In the genomic region with DNA sequence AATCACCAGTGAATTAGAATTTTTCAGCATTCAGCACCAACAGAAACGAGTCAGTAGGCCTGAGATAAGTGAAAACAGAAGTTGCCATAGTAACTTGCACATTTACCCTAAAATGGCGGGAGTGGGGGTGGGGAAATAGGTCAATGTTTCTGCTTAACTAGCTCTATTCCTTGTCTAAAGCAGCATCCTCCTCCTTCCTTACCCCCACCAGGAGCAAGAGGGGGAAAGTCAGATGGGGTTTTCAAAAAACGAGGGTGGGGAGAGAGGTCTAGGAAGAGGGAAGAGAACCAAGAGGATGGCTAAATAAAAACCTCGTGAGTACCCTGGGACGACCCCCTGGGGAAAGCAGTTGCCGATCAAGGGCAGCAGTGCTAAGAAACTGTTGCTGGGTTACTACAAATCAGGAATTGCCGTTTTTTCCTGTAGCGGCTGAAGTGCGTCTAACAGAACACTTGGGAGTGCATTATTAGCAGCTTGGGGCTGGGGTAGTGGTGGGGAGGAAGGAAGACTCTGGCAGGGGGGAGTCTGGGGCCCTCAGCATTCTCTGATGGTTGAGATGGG, we compare ENCODE assay signal across 11 cellular contexts. TPM values are rescaled to one million over a fixed set of nuclear protein-coding genes. Genes with fewer than 3 reads are reported as not detected.
A peak's percentile ranks its signal among the peaks of the same experiment; 100 is the strongest.
DNase-seq lines count a peak whose midpoint lies in the region; ATAC-seq and TF ChIP-seq lines count a peak whose summit lies in the region.
"Had no signal": no experiment of that assay in that cellular context is flagged by ENCODE, and none has a peak within 500 bp of the region (broad histone marks: within the 10 kb centered on the region; RNA-seq: fewer than 3 reads in every experiment).

No MANE protein-coding gene starts in this region.

- H3K79me2 ChIP-seq in H9 (ENCODE audit: insufficient read depth, low read length) = no peaks in the 10 kb centered on the region

- peak overlapping the region; percentile 13 to 70; a peak in 3 of 5 replicates for H3K4me3 Mint-ChIP-seq in H9
- H3K4me3 Mint-ChIP-seq: activated T-cell treated with anti-CD3 and anti-CD28 coated beads, Interleukin-2, amount 50 U/mL, for 4 hours; T-cell had no signal

- H3K27ac Mint-ChIP-seq in H9 = peak overlapping the region; percentile 94 to 98 (median 97)

- H2AK5ac ChIP-seq in H9 (ENCODE audit: insufficient read length, low read length) = no peak overlapping the region

- H3K4me2 ChIP-seq in H9 (ENCODE audit: insufficient read depth, insufficient read length, low read length) = peak overlapping the region; percentile 15

- H2BK20ac ChIP-seq in H9 (ENCODE audit: low read depth, low read length, poor library complexity, severe bottlenecking) = no peak overlapping the region

- no peak for TF ChIP-seq CTCF in H9 (conservative IDR thresholded peaks at IDR 0.05)

- H2BK12ac ChIP-seq in H9 (ENCODE audit: insufficient read length, low read depth, low read length) = no peak overlapping the region

- DNase-seq in H9 = peak; percentile 73
- DNase-seq in NCI-H345 (lab: John Stamatoyannopoulos, UW) = peak; percentile 84
- no peak for DNase-seq in activated CD4-positive, CD25-positive, alpha-beta regulatory T cell treated with anti-CD3 and anti-CD28 coated beads, Interleukin-2, amount 50 U/mL, for 72 hours
- DNase-seq in ACHN = no peak
- DNase-seq: activated T-cell treated with anti-CD3 and anti-CD28 coated beads, Interleukin-2, amount 50 U/mL, for 4 hours; DND-41; T-cell had no signal

- H4K5ac ChIP-seq in H9 (ENCODE audit: insufficient read length, low read depth, low read length) = no peak overlapping the region

- H2BK5ac ChIP-seq in H9 (ENCODE audit: insufficient read length, low read length) = no peak overlapping the region

- no peak overlapping the region for H3K23ac ChIP-seq in H9 (ENCODE audit: insufficient read length, low read depth, low read length)

- no peaks in the 10 kb centered on the region; the same call in 1 of the 2 replicates for H3K4me1 ChIP-seq in H9 (ENCODE audit: insufficient read depth, low read length)
- H3K4me1 ChIP-seq in ectodermal cell (ENCODE audit: control insufficient read depth, insufficient read depth, low read length) = peaks cover 19% of the 10 kb centered on the region
- H3K4me1 ChIP-seq in neuron (ENCODE audit: insufficient read depth, low read length) = peaks cover 34% of the 10 kb centered on the region

- no peak overlapping the region for H3K56ac ChIP-seq in H9 (ENCODE audit: insufficient read length, low read depth, low read length)

- no peaks in the 10 kb centered on the region for H3K79me1 ChIP-seq in H9 (ENCODE audit: insufficient read depth, low read depth, low read length, poor library complexity, severe bottlenecking)

- no peaks in the 10 kb centered on the region; a peak in 1 of 5 replicates for H3K9me3 Mint-ChIP-seq in H9
- H3K9me3 Mint-ChIP-seq: activated T-cell treated with anti-CD3 and anti-CD28 coated beads, Interleukin-2, amount 50 U/mL, for 4 hours; T-cell had no signal

- H3K9me3 ChIP-seq in H9 (ENCODE audit: control insufficient read depth, low read depth, low read length) (no peaks in the 10 kb centered on the region), ectodermal cell (ENCODE audit: control insufficient read depth, low read length) (no peaks in the 10 kb centered on the region), neuron (ENCODE audit: low read length) (no peaks in the 10 kb centered on the region)

- in situ Hi-C loops in ACHN (cut with HindIII; ENCODE audit: low pct_ligation_motif_present, low pct_unique_long_range_greater_than_20kb, low sequenced_read_pairs) = no loop called here

- ATAC-seq in GM19023 (IDR thresholded peaks at IDR 0.05; ENCODE audit: unreplicated experiment) (no peak), HG03439 (IDR thresholded peaks at IDR 0.05; ENCODE audit: unreplicated experiment) (no peak)
- ATAC-seq: activated T-cell treated with anti-CD3 and anti-CD28 coated beads, Interleukin-2, amount 50 U/mL, for 4 hours; T-cell had no signal

- no peak overlapping the region for H2AFZ ChIP-seq in H9 (ENCODE audit: low read length)
- H2AFZ ChIP-seq in neuron (ENCODE audit: low read depth, low read length) = peak overlapping the region; percentile 16

- no peak overlapping the region for H4K91ac ChIP-seq in H9 (ENCODE audit: insufficient read length, low read depth, low read length)

- H3K27me3 ChIP-seq in H9 (ENCODE audit: insufficient read depth, low read length) (no peaks in the 10 kb centered on the region), ectodermal cell (ENCODE audit: control insufficient read depth, insufficient read depth, low read length, poor library complexity, severe bottlenecking) (no peaks in the 10 kb centered on the region), neuron (ENCODE audit: insufficient read depth, low read length) (no peaks in the 10 kb centered on the region)

- peak overlapping the region; percentile 5; the same call in 1 of the 2 replicates for H3K4ac ChIP-seq in H9 (ENCODE audit: low read depth, low read length)

- H3K18ac ChIP-seq in H9 (ENCODE audit: insufficient read length, low read depth, low read length) = peak overlapping the region; percentile 89

- H3K36me3 Mint-ChIP-seq in H9 (ENCODE audit: insufficient read depth in 1 of 3, low read depth in 3 of 3) = peaks cover 25 to 53% (median 48%) of the 10 kb centered on the region in 3 experiments; a peak in 6 of 7 replicates

- peaks cover 31% of the 10 kb centered on the region for H3K36me3 ChIP-seq in ectodermal cell (ENCODE audit: control insufficient read depth, insufficient read depth, low read length)
- peaks cover 22% of the 10 kb centered on the region for H3K36me3 ChIP-seq in neuron (ENCODE audit: insufficient read depth, low read length)

- no peak overlapping the region for H3K9ac ChIP-seq in H9 (ENCODE audit: extremely low read depth, insufficient read length, low read length)

- H4K8ac ChIP-seq in H9 (replicated peaks; ENCODE audit: insufficient read length, low read depth, low read length) = no peak overlapping the region

- H3K23me2 ChIP-seq in H9 (ENCODE audit: insufficient read length, low read depth, low read length, poor library complexity, severe bottlenecking) = peaks cover 3% of the 10 kb centered on the region

- H3K27ac ChIP-seq in H9 (ENCODE audit: insufficient read length, low read depth, low read length) (peak overlapping the region; percentile 32), ectodermal cell (ENCODE audit: insufficient read depth, low read depth, low read length, poor library complexity, severe bottlenecking) (peak overlapping the region; percentile 92)

- H3K27me3 Mint-ChIP-seq in H9 (ENCODE audit: low read depth) = no peaks in the 10 kb centered on the region
- H3K27me3 Mint-ChIP-seq: T-cell had no signal

- peak overlapping the region; percentile 3 for H2BK120ac ChIP-seq in H9 (ENCODE audit: low read depth, low read length, poor library complexity, severe bottlenecking)

- peaks cover 35 to 37% of the 10 kb centered on the region in 2 experiments for H3K4me1 Mint-ChIP-seq in H9
- H3K4me1 Mint-ChIP-seq: T-cell had no signal

- no peak overlapping the region for H2BK15ac ChIP-seq in H9 (ENCODE audit: low read depth, low read length)

- H4K20me1 ChIP-seq in H9 (ENCODE audit: control insufficient read depth, insufficient read depth, insufficient read length) = no peaks in the 10 kb centered on the region

- H3K4me3 ChIP-seq in ectodermal cell (ENCODE audit: insufficient read depth, low read depth, low read length) (no peak overlapping the region), neuron (ENCODE audit: low read length) (peak overlapping the region; percentile 28)

- no CpG with 5 or more reads among the region's 9 CpGs for WGBS in H9 (ENCODE audit: extremely low coverage, insufficient read length, low lambda C conversion rate)
- 14 to 22% methylated on average over 9 of the region's 9 CpGs for WGBS in ectodermal cell, 2 experiments

- H3K14ac ChIP-seq in H9 (ENCODE audit: insufficient read depth, low read length) = peak overlapping the region; percentile 78; the same call in 1 of the 2 replicates

- H3T11ph ChIP-seq in H9 (ENCODE audit: low read length) = peak overlapping the region; percentile 83

RNA-seq across cellular contexts. Expression of a gene that starts 34.4 kb away (rescaled TPM):
- total RNA-seq in H9 (2021) = 37.4 and 38.9 TPM in 2 replicates
- 22.9 TPM for polyA plus RNA-seq in ectodermal cell (2013, experiment 1 of 4)
- 22.5 TPM for polyA plus RNA-seq in ectodermal cell (2013, experiment 2 of 4)
- 17.3 TPM for polyA plus RNA-seq in ectodermal cell (2013, experiment 3 of 4)
- polyA plus RNA-seq in ectodermal cell (2013, experiment 4 of 4) = 18.3 TPM

Comparison
In these comparisons a context has a peak if more than half of its experiments do, and no peak if none do; other contexts are left out.
1. DNase-seq: peak in H9 (single experiment) and NCI-H345 (single experiment); none in activated CD4-positive, CD25-positive, alpha-beta regulatory T cell treated with anti-CD3 and anti-CD28 coated beads, Interleukin-2, amount 50 U/mL, for 72 hours (single experiment) and ACHN (single experiment).